ENCODE assay signal across 10 cellular contexts in the genomic region with DNA sequence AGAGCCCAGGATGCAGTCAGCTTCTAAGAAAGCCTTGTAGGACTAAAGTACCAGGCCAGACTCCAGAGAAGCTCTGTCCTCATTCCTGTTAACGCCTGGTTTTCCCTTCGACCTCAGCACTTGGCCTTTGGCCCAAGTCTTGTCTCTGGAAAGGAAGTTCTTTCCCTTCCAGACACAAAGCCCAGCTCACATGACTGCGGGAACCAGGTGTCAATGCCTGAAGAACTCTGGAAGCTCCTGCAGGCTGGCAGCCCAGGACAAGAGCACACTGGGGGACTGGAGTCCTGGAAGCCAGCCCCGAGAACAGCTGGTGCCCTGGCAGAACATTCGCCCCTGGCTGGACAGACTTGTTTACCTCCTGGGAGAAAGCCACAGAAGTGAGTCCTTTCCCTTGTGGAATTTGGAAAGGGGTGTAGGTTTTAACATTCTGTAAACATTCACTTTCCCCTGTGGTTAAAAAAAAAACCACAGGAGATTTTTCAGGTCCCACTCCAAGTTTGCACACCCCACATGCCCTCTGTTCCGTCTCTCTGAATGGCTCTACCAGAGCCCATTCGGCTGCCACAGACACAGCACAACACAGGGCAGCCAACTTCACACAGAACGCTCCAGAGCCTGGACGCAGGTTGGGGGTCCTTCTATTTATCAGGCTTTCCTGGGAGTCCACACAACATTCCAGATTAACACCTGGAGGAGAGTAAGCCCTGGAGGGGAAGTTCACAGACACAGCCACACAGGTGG. TPM values are rescaled to one million over a fixed set of nuclear protein-coding genes. Genes with fewer than 3 reads are reported as not detected.
A peak's percentile ranks its signal among the peaks of the same experiment; 100 is the strongest.
DNase-seq lines count a peak whose midpoint lies in the region; ATAC-seq and TF ChIP-seq lines count a peak whose summit lies in the region.
"Had no signal": no experiment of that assay in that cellular context is flagged by ENCODE, and none has a peak within 500 bp of the region (broad histone marks: within the 10 kb centered on the region; RNA-seq: fewer than 3 reads in every experiment).

No MANE protein-coding gene starts in this region.

- DNase-seq in NCI-H510A treated with DMSO at 0.1 percent for 48 hours (lab: John Stamatoyannopoulos, UW) (peak; percentile 37), NCI-H510A (lab: John Stamatoyannopoulos, UW) (no peak), mesothelial cell of epicardium (ENCODE audit: low spot score in 2 of 2, unreplicated experiment in 2 of 2) (no peak), upper lobe of right lung (peak; percentile 89), smooth muscle cell (lab: John Stamatoyannopoulos, UW; ENCODE audit: unreplicated experiment) (no peak)
- DNase-seq: WERI-Rb-1 had no signal

- H3K27ac ChIP-seq in duodenal mucosa (ENCODE audit: low read depth, low read length) (peak overlapping the region; percentile 17), upper lobe of right lung (peak overlapping the region; percentile 59), smooth muscle cell (ENCODE audit: low read depth) (no peak overlapping the region)
- H3K27ac ChIP-seq: WERI-Rb-1 had no signal

- H3K27ac Mint-ChIP-seq in mesothelial cell of epicardium: peak overlapping the region; percentile 34

- H3K9me3 Mint-ChIP-seq in mesothelial cell of epicardium: no peaks in the 10 kb centered on the region

- TF ChIP-seq CTCF in mesothelial cell of epicardium (IDR thresholded peaks at IDR 0.05; ENCODE audit: unreplicated experiment) (no peak), upper lobe of right lung (IDR thresholded peaks at IDR 0.05) (no peak), smooth muscle cell (IDR thresholded peaks at IDR 0.05; ENCODE audit: borderline replicate concordance, insufficient read depth, poor library complexity, severe bottlenecking) (no peak)

- ATAC-seq in upper lobe of right lung (peak; percentile 77), GM19452 (IDR thresholded peaks at IDR 0.05; ENCODE audit: unreplicated experiment) (no peak), HG02623 (IDR thresholded peaks at IDR 0.05; ENCODE audit: unreplicated experiment) (no peak)
- ATAC-seq: A549 had no signal

- H3K4me2 ChIP-seq in smooth muscle cell: no peak overlapping the region
- H3K4me2 ChIP-seq: A549 had no signal

- H3K27me3 ChIP-seq in duodenal mucosa (ENCODE audit: control insufficient read depth in 1 of 2, insufficient read depth in 2 of 2, low read length in 2 of 2) (no peaks in the 10 kb centered on the region), upper lobe of right lung (no peaks in the 10 kb centered on the region), smooth muscle cell (ENCODE audit: low read depth) (no peaks in the 10 kb centered on the region)

- H3K4me3 ChIP-seq in duodenal mucosa (ENCODE audit: low read depth in 1 of 2, low read length in 2 of 2) (no peak overlapping the region), upper lobe of right lung (no peak overlapping the region), smooth muscle cell (no peak overlapping the region)
- H3K4me3 ChIP-seq: A549 had no signal

- H3K27me3 Mint-ChIP-seq in mesothelial cell of epicardium (ENCODE audit: low read depth): no peaks in the 10 kb centered on the region

- WGBS in smooth muscle cell (ENCODE audit: low lambda C conversion rate): 81% methylated on average over 9 of the region's 9 CpGs

- no peaks in the 10 kb centered on the region for H3K9me3 ChIP-seq in duodenal mucosa (ENCODE audit: control insufficient read depth in 1 of 2, low read length in 2 of 2)
- no peaks in the 10 kb centered on the region for H3K9me3 ChIP-seq in upper lobe of right lung
- H3K9me3 ChIP-seq in smooth muscle cell (replicated peaks; ENCODE audit: low read depth): no peaks in the 10 kb centered on the region
- H3K9me3 ChIP-seq: A549 had no signal

- H3K36me3 ChIP-seq in duodenal mucosa (ENCODE audit: control insufficient read depth in 1 of 2, insufficient read depth in 2 of 2, low read length in 2 of 2) (no peaks in the 10 kb centered on the region), upper lobe of right lung (no peaks in the 10 kb centered on the region), smooth muscle cell (ENCODE audit: low read depth) (no peaks in the 10 kb centered on the region)
- H3K36me3 ChIP-seq: WERI-Rb-1 had no signal

- H3K79me2 ChIP-seq in smooth muscle cell (ENCODE audit: low read depth): no peaks in the 10 kb centered on the region

- H3K4me3 Mint-ChIP-seq in mesothelial cell of epicardium: no peak overlapping the region

- H3K36me3 Mint-ChIP-seq in mesothelial cell of epicardium: no peaks in the 10 kb centered on the region

- intact Hi-C loops in upper lobe of right lung (cut with DNase I): no loop called here

- H3K9ac ChIP-seq in duodenal mucosa (ENCODE audit: low read depth in 1 of 2, low read length in 2 of 2): peak overlapping the region; percentile 9 to 19
- H3K9ac ChIP-seq in smooth muscle cell (ENCODE audit: low read depth): no peak overlapping the region

- H3K4me1 Mint-ChIP-seq in mesothelial cell of epicardium: peaks cover 23% of the 10 kb centered on the region

- H3F3A ChIP-seq in smooth muscle cell (ENCODE audit: low read depth): no peaks in the 10 kb centered on the region

- H2AFZ ChIP-seq in smooth muscle cell (ENCODE audit: low read depth): no peak overlapping the region

- H4K20me1 ChIP-seq in smooth muscle cell (ENCODE audit: low read depth): no peaks in the 10 kb centered on the region

- peaks cover 71 to 81% of the 10 kb centered on the region in 2 donors for H3K4me1 ChIP-seq in duodenal mucosa (ENCODE audit: control insufficient read depth in 1 of 2, insufficient read depth in 2 of 2, low read length in 2 of 2)
- H3K4me1 ChIP-seq in upper lobe of right lung: peaks cover 81% of the 10 kb centered on the region
- H3K4me1 ChIP-seq in smooth muscle cell (ENCODE audit: low read depth): no peaks in the 10 kb centered on the region
- H3K4me1 ChIP-seq: A549 had no signal

RNA-seq across cellular contexts. Expression of a gene that starts 18.1 kb away (rescaled TPM):
- 4.0 to 5.2 TPM (median 4.8 TPM) in 3 replicates for total RNA-seq in mesothelial cell of epicardium
- total RNA-seq in upper lobe of right lung: 37.2 TPM
- total RNA-seq in smooth muscle cell: 0.45 and 2.8 TPM in 2 replicates
- 1.9 and 2.4 TPM in 2 replicates for polyA plus RNA-seq in smooth muscle cell

RNA-seq across cellular contexts. Expression of a gene that starts 42.1 kb away (rescaled TPM):
- total RNA-seq in mesothelial cell of epicardium: not detected in 3 replicates
- total RNA-seq in upper lobe of right lung: not detected
- total RNA-seq in smooth muscle cell: not detected in 2 replicates
- polyA plus RNA-seq in smooth muscle cell: not detected in 2 replicates

RNA-seq across cellular contexts. Expression of a gene that starts 47.3 kb away (rescaled TPM):
- total RNA-seq in mesothelial cell of epicardium: 77.4 to 78.2 TPM (median 78.0 TPM) in 3 replicates
- total RNA-seq in upper lobe of right lung: 73.5 TPM
- total RNA-seq in smooth muscle cell: 54.4 and 57.4 TPM in 2 replicates
- 86.9 and 90.9 TPM in 2 replicates for polyA plus RNA-seq in smooth muscle cell

Comparison
In these comparisons a context has a peak if more than half of its experiments do, and no peak if none do; other contexts are left out.
1. DNase-seq: peak in NCI-H510A treated with DMSO at 0.1 percent for 48 hours (single experiment) and upper lobe of right lung (single experiment); none in NCI-H510A (single experiment), mesothelial cell of epicardium (0 of 2) and smooth muscle cell (single experiment).